Comparison of ENCODE assay signal across 12 cellular contexts in genomic region chr6:157761926-157762325, GRCh38.
DNase-seq lines count a peak whose midpoint lies in the region; ATAC-seq and TF ChIP-seq lines count a peak whose summit lies in the region.
"Had no signal": no experiment of that assay in that cellular context is flagged by ENCODE, and none has a peak within 500 bp of the region (broad histone marks: within the 10 kb centered on the region; RNA-seq: fewer than 3 reads in every experiment).

No MANE protein-coding gene starts in this region.

- peaks cover 87% of the 10 kb centered on the region for H3K4me1 Mint-ChIP-seq in activated naive CD4-positive, alpha-beta T cell treated with anti-CD3 and anti-CD28 coated beads for 36 hours (ENCODE audit: low read depth)
- peaks cover 31 to 45% of the 10 kb centered on the region in 2 donors for H3K4me1 Mint-ChIP-seq in effector memory CD8-positive, alpha-beta T cell (ENCODE audit: low read depth in 2 of 2)

- no peak for DNase-seq in activated naive CD4-positive, alpha-beta T cell treated with anti-CD3 and anti-CD28 coated beads for 36 hours
- DNase-seq in activated naive CD4-positive, alpha-beta T cell treated with anti-CD3 and anti-CD28 coated beads, Interleukin-2, amount 50 U/mL, for 16 hours, result no peak
- no peak for DNase-seq in Panc1 (ENCODE audit: low read depth, low spot score)
- DNase-seq in effector memory CD8-positive, alpha-beta T cell, result no peak
- DNase-seq: BE2C, NCI-H2029, right cardiac atrium had no signal

- peak overlapping the region; percentile 87 for H3K27ac Mint-ChIP-seq in activated naive CD4-positive, alpha-beta T cell treated with anti-CD3 and anti-CD28 coated beads for 36 hours
- H3K27ac Mint-ChIP-seq in effector memory CD8-positive, alpha-beta T cell, result peak overlapping the region; percentile 61 to 93

- POLR2A ChIA-PET in Panc1 (lab: Charles Lee), result no interaction called here

- no TSS peak for BruUV-seq in Panc1 (replicated peaks; lab: Mats Ljungman, UMichigan)

- no peak for TF ChIP-seq CTCF in Panc1 (IDR thresholded peaks at IDR 0.05)

- no peaks in the 10 kb centered on the region for H3K36me3 Mint-ChIP-seq in activated naive CD4-positive, alpha-beta T cell treated with anti-CD3 and anti-CD28 coated beads for 36 hours (ENCODE audit: low read depth)
- peaks cover 18% of the 10 kb centered on the region for H3K36me3 Mint-ChIP-seq in effector memory CD8-positive, alpha-beta T cell (ENCODE audit: insufficient read depth)

- no peaks in the 10 kb centered on the region for H3K36me3 ChIP-seq in Panc1 (ENCODE audit: control insufficient read depth, insufficient read depth, low read length)
- H3K36me3 ChIP-seq in subcutaneous abdominal adipose tissue (ENCODE audit: control insufficient read depth in 5 of 5, insufficient read depth in 5 of 5, low read length in 5 of 5), result no peaks in the 10 kb centered on the region
- H3K36me3 ChIP-seq: BE2C, cardiac muscle cell had no signal

- H3K27me3 Mint-ChIP-seq in activated naive CD4-positive, alpha-beta T cell treated with anti-CD3 and anti-CD28 coated beads for 36 hours (ENCODE audit: low read depth), result no peaks in the 10 kb centered on the region
- peaks cover 0 to 6% of the 10 kb centered on the region in 2 donors for H3K27me3 Mint-ChIP-seq in effector memory CD8-positive, alpha-beta T cell

- H3K4me3 ChIP-seq in Panc1 (ENCODE audit: low read depth in 2 of 2, low read length in 2 of 2), result no peak overlapping the region
- H3K4me3 ChIP-seq in subcutaneous abdominal adipose tissue (ENCODE audit: low read depth in 1 of 5, low read length in 5 of 5), result no peak overlapping the region
- H3K4me3 ChIP-seq: cardiac muscle cell had no signal

- in situ Hi-C loops in Panc1 (cut with HindIII; ENCODE audit: low pct_unique_long_range_greater_than_20kb, low sequenced_read_pairs), result loop anchor here (25.0 kb wide), 1 partner anchor 100 kb away; no protein-coding TSS in a partner anchor

- intact Hi-C loops in activated naive CD4-positive, alpha-beta T cell treated with anti-CD3 and anti-CD28 coated beads for 36 hours (cut with micrococcal nuclease), result loop anchor here (1.0 to 10.0 kb wide), 5 partner anchors 98 to 707 kb away; no protein-coding TSS in a partner anchor
- intact Hi-C loops in Panc1 (cut with micrococcal nuclease; ENCODE audit: unreplicated experiment), result loop anchor here (2.0 kb wide), 1 partner anchor 111 kb away; no protein-coding TSS in a partner anchor

- H3K4me3 Mint-ChIP-seq in activated naive CD4-positive, alpha-beta T cell treated with anti-CD3 and anti-CD28 coated beads for 36 hours, result peak overlapping the region; percentile 11
- H3K4me3 Mint-ChIP-seq in effector memory CD8-positive, alpha-beta T cell, result peak overlapping the region; percentile 4 to 71

- CTCF ChIA-PET in activated naive CD4-positive, alpha-beta T cell treated with anti-CD3 and anti-CD28 coated beads for 36 hours (lab: Charles Lee), result interaction anchor here (0.8 to 10.1 kb wide), 11 partner anchors 8 to 280 kb away, joined by 3 to 142 read pairs (median 3); no protein-coding TSS in a partner anchor
- CTCF ChIA-PET in Panc1 (lab: Charles Lee), result interaction anchor here (0.7 to 0.8 kb wide), 2 partner anchors 77 to 101 kb away, joined by 3 to 4 read pairs; no protein-coding TSS in a partner anchor

- no peak for ATAC-seq in Panc1
- ATAC-seq in effector memory CD8-positive, alpha-beta T cell (replicated peaks), result no peak
- no peak for ATAC-seq in HG02588 (IDR thresholded peaks at IDR 0.05; ENCODE audit: unreplicated experiment)
- no peak for ATAC-seq in esophagus mucosa
- no peak for ATAC-seq in HG03378 (IDR thresholded peaks at IDR 0.05; ENCODE audit: unreplicated experiment)
- ATAC-seq: right cardiac atrium had no signal

- peaks cover 68% of the 10 kb centered on the region for H3K4me1 ChIP-seq in Panc1 (ENCODE audit: control insufficient read depth, insufficient read depth, low read length)
- H3K4me1 ChIP-seq in subcutaneous abdominal adipose tissue (ENCODE audit: control insufficient read depth in 5 of 5, insufficient read depth in 5 of 5, low read length in 5 of 5), result peaks cover 35 to 87% (median 69%) of the 10 kb centered on the region in 5 donors
- H3K4me1 ChIP-seq: BE2C had no signal

- H3K9me3 ChIP-seq in Panc1 (ENCODE audit: control insufficient read depth, insufficient read depth, low read depth, low read length) (no peaks in the 10 kb centered on the region), subcutaneous abdominal adipose tissue (ENCODE audit: control insufficient read depth in 5 of 5, low read length in 5 of 5) (no peaks in the 10 kb centered on the region)
- H3K9me3 ChIP-seq: BE2C had no signal

- H3K27me3 ChIP-seq in Panc1 (ENCODE audit: control insufficient read depth, insufficient read depth, low read length), result no peaks in the 10 kb centered on the region
- H3K27me3 ChIP-seq in subcutaneous abdominal adipose tissue (ENCODE audit: control insufficient read depth in 5 of 5, insufficient read depth in 4 of 5, low read length in 5 of 5), result no peaks in the 10 kb centered on the region
- H3K27me3 ChIP-seq: BE2C, cardiac muscle cell had no signal

- no peaks in the 10 kb centered on the region for H3K9me3 Mint-ChIP-seq in activated naive CD4-positive, alpha-beta T cell treated with anti-CD3 and anti-CD28 coated beads for 36 hours
- H3K9me3 Mint-ChIP-seq in effector memory CD8-positive, alpha-beta T cell, result no peaks in the 10 kb centered on the region

- no peak overlapping the region for H3K9ac ChIP-seq in subcutaneous abdominal adipose tissue (ENCODE audit: low read length in 5 of 5)

- H3K27ac ChIP-seq in Panc1 (ENCODE audit: low read length) (peak overlapping the region; percentile 94), subcutaneous abdominal adipose tissue (ENCODE audit: low read depth, low read length) (peak overlapping the region; percentile 72)
- H3K27ac ChIP-seq: cardiac muscle cell had no signal
